Comparison of ENCODE assay signal across 8 cellular contexts in genomic region chr19:40778045-40778864, GRCh38. TPM values are rescaled to one million over a fixed set of nuclear protein-coding genes. Genes with fewer than 3 reads are reported as not detected.
DNase-seq lines count a peak whose midpoint lies in the region; ATAC-seq, FAIRE-seq and TF ChIP-seq lines count a peak whose summit lies in the region.

TSS of gene RAB4B (plus strand) at chr19:40778247. CDS start at chr19:40778376, 129 bp downstream.

- ATAC-seq in GM18520 (IDR thresholded peaks at IDR 0.05; ENCODE audit: unreplicated experiment) (peak; percentile 45), HG03064 (IDR thresholded peaks at IDR 0.05; ENCODE audit: low read depth, unreplicated experiment) (peak; percentile 47), body of pancreas (peak; percentile 93)

- 0 to 1% methylated on average over 28 to 51 of the region's 51 CpGs for WGBS in body of pancreas, 2 donors
- 1% methylated on average over 51 of the region's 51 CpGs for WGBS in sigmoid colon, 2 donors

- DNase-seq in NCI-H2107 treated with DMSO at 0.1 percent for 48 hours (lab: John Stamatoyannopoulos, UW; ENCODE audit: unreplicated experiment), result peak; percentile 98
- peak; percentile 100 for DNase-seq in body of pancreas
- peak; percentile 99 for DNase-seq in iPS DF 19.7 (ENCODE audit: low read depth, low spot score)
- DNase-seq in sigmoid colon, result peak; percentile 100

- peak within 1 kb of the TSS; percentile 64 to 86 for H3K4me3 ChIP-seq in body of pancreas
- H3K4me3 ChIP-seq in sigmoid colon, result peak within 1 kb of the TSS; percentile 63 to 80 (median 68)

- TF ChIP-seq CTCF in 22Rv1 (IDR thresholded peaks at IDR 0.05), result no peak
- TF ChIP-seq CTCF in body of pancreas (IDR thresholded peaks at IDR 0.05), result peak in 3 of 7 experiments; percentile 8 to 24 (median 23)
- no peak for TF ChIP-seq CTCF in sigmoid colon (IDR thresholded peaks at IDR 0.05)

- TF ChIP-seq POLR2A in body of pancreas (IDR thresholded peaks at IDR 0.05), result peak; percentile 72 to 88 (median 84)
- TF ChIP-seq POLR2A in sigmoid colon (IDR thresholded peaks at IDR 0.05), result no peak

- H3K4me1 ChIP-seq in body of pancreas (peaks cover 16% of the 10 kb centered on the region), sigmoid colon (peaks cover 0 to 22% (median 14%) of the 10 kb centered on the region in 4 donors)

- H3K27ac ChIP-seq in 22Rv1, result peak within 1 kb of the TSS; percentile 92
- peak within 1 kb of the TSS; percentile 92 to 100 (median 98) for H3K27ac ChIP-seq in body of pancreas
- peak within 1 kb of the TSS; percentile 94 to 99 (median 96) for H3K27ac ChIP-seq in sigmoid colon

- intact Hi-C loops in body of pancreas (cut with DNase I), result no loop called here
- intact Hi-C loops in sigmoid colon (cut with DNase I), result loop anchor here (2.0 kb wide), 2 partner anchors 21 to 41 kb away; partner anchors contain the start of gene EGLN2

- H3K36me3 ChIP-seq in body of pancreas (replicated peaks in 1 of 2; ENCODE audit: insufficient read depth in 1 of 2, low read depth in 2 of 2) (no peaks in the 10 kb centered on the region), sigmoid colon (no peaks in the 10 kb centered on the region)

- H3K9me3 ChIP-seq in body of pancreas, result no peaks in the 10 kb centered on the region
- no peaks in the 10 kb centered on the region for H3K9me3 ChIP-seq in sigmoid colon

- H3K27me3 ChIP-seq in body of pancreas, result no peaks in the 10 kb centered on the region
- H3K27me3 ChIP-seq in sigmoid colon, result no peaks in the 10 kb centered on the region

- FAIRE-seq in TTC549 (lab: Jason Lieb, UNC), result peak; percentile 90

- TF ChIP-seq EP300 in sigmoid colon (IDR thresholded peaks at IDR 0.05), result no peak

RNA-seq across cellular contexts. Expression of gene RAB4B, which starts in this region (rescaled TPM):
- total RNA-seq in body of pancreas, result 10 to 100 TPM; 20.4 to 23.3 TPM
- total RNA-seq in sigmoid colon, result 10 to 100 TPM; 15.6 to 21.3 (median 19.2) TPM
- 10 to 100 TPM; 39.0 to 76.5 (median 58.3) TPM for polyA plus RNA-seq in sigmoid colon

Comparison
In these comparisons a context has a peak if more than half of its experiments do, and no peak if none do; other contexts are left out.
1. Peak in every context shown above with its lines: DNase-seq, ATAC-seq, H3K4me3 ChIP-seq and H3K27ac ChIP-seq.
2. POLR2A ChIP-seq: peak in body of pancreas (3 of 3); none in sigmoid colon (0 of 2).